16 cellular contexts compared by ENCODE assay signal in the genomic region with DNA sequence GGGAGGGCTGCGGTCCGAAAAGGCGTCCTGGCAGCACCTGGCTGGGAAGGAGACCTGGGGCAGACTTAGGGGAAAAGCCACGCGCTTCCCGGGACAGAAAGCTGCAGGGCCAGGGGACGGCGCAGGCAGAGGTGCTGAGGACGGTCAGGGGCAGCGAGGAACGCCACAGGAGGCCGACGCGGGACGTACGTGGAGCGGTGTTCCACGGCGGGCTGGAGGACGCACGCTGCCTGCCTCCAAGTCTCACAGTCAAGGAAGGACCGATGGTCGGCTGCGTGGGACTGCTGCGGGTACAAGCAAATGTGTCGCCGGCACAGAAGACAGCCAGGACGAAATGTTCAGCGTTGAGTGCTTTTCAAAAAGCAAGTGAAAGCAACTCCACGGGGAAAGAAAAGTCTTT.
A peak's percentile ranks its signal among the peaks of the same experiment; 100 is the strongest.
DNase-seq lines count a peak whose midpoint lies in the region; ATAC-seq and TF ChIP-seq lines count a peak whose summit lies in the region.
"Had no signal": no experiment of that assay in that cellular context is flagged by ENCODE, and none has a peak within 500 bp of the region (broad histone marks: within the 10 kb centered on the region; RNA-seq: fewer than 3 reads in every experiment).

No MANE protein-coding gene starts in this region.

- H2AFZ ChIP-seq in mesenchymal stem cell (ENCODE audit: low read depth, low read length): no peak overlapping the region

- no peak overlapping the region for H3K9ac ChIP-seq in mesenchymal stem cell (ENCODE audit: low read length)

- peak; percentile 16 to 41 (median 41) for DNase-seq in right cardiac atrium
- no peak for DNase-seq in left cardiac atrium
- no peak for DNase-seq in WTC11 (ENCODE audit: low spot score)
- no peak for DNase-seq in mesenchymal stem cell
- no peak for DNase-seq in NAMALWA (ENCODE audit: low spot score)
- DNase-seq: Caco-2; CD8-positive, alpha-beta memory T cell; DND-41; GDM1; HCEC 1CT; HFFc6; IMR-90 had no signal

- H2BK15ac ChIP-seq in mesenchymal stem cell (ENCODE audit: low read depth, poor library complexity, severe bottlenecking): no peak overlapping the region

- H4K91ac ChIP-seq in mesenchymal stem cell (ENCODE audit: low read length): peak overlapping the region; percentile 70

- no peak for ATAC-seq in right cardiac atrium
- ATAC-seq in left cardiac atrium: no peak
- no peak for ATAC-seq in WTC11
- ATAC-seq in stimulated activated memory B cell treated with anti-CD40 and anti-IgM and Interleukin-4, amounts not matched to agents 10 μg/mL and 1 μg/mL and 100 μg/mL, for 72 hours: no peak
- no peak for ATAC-seq in SK-N-SH treated with all-trans-retinoic acid at 6 μM for 48 hours

- no peaks in the 10 kb centered on the region for H3K9me3 ChIP-seq in right cardiac atrium (ENCODE audit: control insufficient read depth, low read length)
- H3K9me3 ChIP-seq in mesenchymal stem cell (ENCODE audit: control insufficient read depth, low read length): no peaks in the 10 kb centered on the region
- H3K9me3 ChIP-seq: Caco-2 had no signal

- no peak overlapping the region for H3K23ac ChIP-seq in mesenchymal stem cell (ENCODE audit: low read length in 2 of 2)

- H3K4me3 ChIP-seq in right cardiac atrium (ENCODE audit: low read length) (no peak overlapping the region), mesenchymal stem cell (ENCODE audit: insufficient read depth in 1 of 2, low read depth in 1 of 2, low read length in 2 of 2) (no peak overlapping the region)

- H3K4me1 Mint-ChIP-seq in WTC11: no peaks in the 10 kb centered on the region
- peaks cover 22% of the 10 kb centered on the region for H3K4me1 Mint-ChIP-seq in stimulated activated memory B cell treated with anti-CD40 and anti-IgM and Interleukin-4, amounts not matched to agents 10 μg/mL and 1 μg/mL and 100 μg/mL, for 72 hours

- H3K27me3 ChIP-seq in right cardiac atrium (ENCODE audit: control insufficient read depth, insufficient read depth) (no peaks in the 10 kb centered on the region), mesenchymal stem cell (ENCODE audit: control insufficient read depth in 1 of 2, insufficient read depth in 1 of 2, low read length in 2 of 2) (no peaks in the 10 kb centered on the region)

- no peak overlapping the region for H2BK12ac ChIP-seq in mesenchymal stem cell (ENCODE audit: low read length in 2 of 2)

- 0 out of 2 replicates have a peak overlapping the region, but pooled peaks have one; percentile 41 for H3K27ac Mint-ChIP-seq in WTC11
- peak overlapping the region; percentile 32 for H3K27ac Mint-ChIP-seq in stimulated activated memory B cell treated with anti-CD40 and anti-IgM and Interleukin-4, amounts not matched to agents 10 μg/mL and 1 μg/mL and 100 μg/mL, for 72 hours
- H3K27ac Mint-ChIP-seq: B cell, HFFc6 had no signal

- H3K27ac ChIP-seq in right cardiac atrium (ENCODE audit: low read length) (no peak overlapping the region), mesenchymal stem cell (ENCODE audit: low read length, poor library complexity, severe bottlenecking) (no peak overlapping the region)
- H3K27ac ChIP-seq: C4-2B had no signal

- H2BK120ac ChIP-seq in mesenchymal stem cell (ENCODE audit: low read depth, low read length): no peak overlapping the region

- H3K4me1 ChIP-seq in right cardiac atrium (ENCODE audit: control insufficient read depth, insufficient read depth, low read length) (no peaks in the 10 kb centered on the region), mesenchymal stem cell (ENCODE audit: control insufficient read depth, insufficient read depth, low read depth, low read length) (no peaks in the 10 kb centered on the region)
- H3K4me1 ChIP-seq: Caco-2 had no signal

- H3K4me3 Mint-ChIP-seq in WTC11: no peak overlapping the region
- no peak overlapping the region for H3K4me3 Mint-ChIP-seq in stimulated activated memory B cell treated with anti-CD40 and anti-IgM and Interleukin-4, amounts not matched to agents 10 μg/mL and 1 μg/mL and 100 μg/mL, for 72 hours
- H3K4me3 Mint-ChIP-seq: B cell; CD8-positive, alpha-beta memory T cell; HFFc6 had no signal

- H3K79me1 ChIP-seq in mesenchymal stem cell (replicated peaks; ENCODE audit: low read length, poor library complexity, severe bottlenecking): no peaks in the 10 kb centered on the region

- H4K8ac ChIP-seq in mesenchymal stem cell (ENCODE audit: low read length): no peak overlapping the region

- 97% methylated on average over 30 of the region's 30 CpGs for WGBS in right cardiac atrium
- WGBS in mesenchymal stem cell: 97% methylated on average over 30 of the region's 30 CpGs

- H3K9me3 Mint-ChIP-seq in WTC11: no peaks in the 10 kb centered on the region
- no peaks in the 10 kb centered on the region for H3K9me3 Mint-ChIP-seq in stimulated activated memory B cell treated with anti-CD40 and anti-IgM and Interleukin-4, amounts not matched to agents 10 μg/mL and 1 μg/mL and 100 μg/mL, for 72 hours
- H3K9me3 Mint-ChIP-seq: CD8-positive, alpha-beta memory T cell; HFFc6 had no signal

- H3K4me2 ChIP-seq in mesenchymal stem cell (ENCODE audit: low read length, poor library complexity, severe bottlenecking): no peak overlapping the region

- CTCF ChIA-PET in WTC11 (lab: Charles Lee): no interaction called here

- no peak overlapping the region for H2AK5ac ChIP-seq in mesenchymal stem cell (ENCODE audit: low read length, severe bottlenecking)

- intact Hi-C loops in right cardiac atrium (cut with DNase I) (no loop called here), left cardiac atrium (cut with DNase I) (no loop called here)

- no peak overlapping the region for H3K14ac ChIP-seq in mesenchymal stem cell (ENCODE audit: low read length in 2 of 2)

- H3K36me3 ChIP-seq in mesenchymal stem cell (ENCODE audit: control insufficient read depth in 1 of 2, insufficient read depth in 2 of 2, low read depth in 1 of 2, low read length in 2 of 2): peaks cover 0 to 40% of the 10 kb centered on the region in 2 experiments

- H3K18ac ChIP-seq in mesenchymal stem cell (ENCODE audit: low read depth in 1 of 2, low read length in 2 of 2): no peak overlapping the region

- POLR2A ChIA-PET in WTC11 (lab: Charles Lee): no interaction called here

- no peak overlapping the region for H3K4ac ChIP-seq in mesenchymal stem cell (ENCODE audit: low read depth in 1 of 2, low read length in 2 of 2)

- no peak for TF ChIP-seq CTCF in WTC11 (IDR thresholded peaks at IDR 0.05)

- H3K36me3 Mint-ChIP-seq in WTC11: no peaks in the 10 kb centered on the region
- H3K36me3 Mint-ChIP-seq in stimulated activated memory B cell treated with anti-CD40 and anti-IgM and Interleukin-4, amounts not matched to agents 10 μg/mL and 1 μg/mL and 100 μg/mL, for 72 hours: peaks cover 25% of the 10 kb centered on the region

- H2BK5ac ChIP-seq in mesenchymal stem cell (ENCODE audit: low read depth, low read length, poor library complexity, severe bottlenecking): no peak overlapping the region

- H3K27me3 Mint-ChIP-seq in WTC11 (ENCODE audit: low read depth): no peaks in the 10 kb centered on the region
- no peaks in the 10 kb centered on the region for H3K27me3 Mint-ChIP-seq in stimulated activated memory B cell treated with anti-CD40 and anti-IgM and Interleukin-4, amounts not matched to agents 10 μg/mL and 1 μg/mL and 100 μg/mL, for 72 hours
- H3K27me3 Mint-ChIP-seq: B cell; CD8-positive, alpha-beta memory T cell had no signal

TF ChIP-seq in WTC11, 78 proteins besides CTCF, POLR2A, EP300 and RAD21 (continues in another document):
- no peak for TF ChIP-seq CBFB (CRISPR knock-in tag; IDR thresholded peaks at IDR 0.05; ENCODE audit: low read depth)
- TF ChIP-seq, protein P1, sequence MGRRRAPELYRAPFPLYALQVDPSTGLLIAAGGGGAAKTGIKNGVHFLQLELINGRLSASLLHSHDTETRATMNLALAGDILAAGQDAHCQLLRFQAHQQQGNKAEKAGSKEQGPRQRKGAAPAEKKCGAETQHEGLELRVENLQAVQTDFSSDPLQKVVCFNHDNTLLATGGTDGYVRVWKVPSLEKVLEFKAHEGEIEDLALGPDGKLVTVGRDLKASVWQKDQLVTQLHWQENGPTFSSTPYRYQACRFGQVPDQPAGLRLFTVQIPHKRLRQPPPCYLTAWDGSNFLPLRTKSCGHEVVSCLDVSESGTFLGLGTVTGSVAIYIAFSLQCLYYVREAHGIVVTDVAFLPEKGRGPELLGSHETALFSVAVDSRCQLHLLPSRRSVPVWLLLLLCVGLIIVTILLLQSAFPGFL (CRISPR knock-in tag; IDR thresholded peaks at IDR 0.05; ENCODE audit: borderline replicate concordance): no peak
- no peak for TF ChIP-seq JAZF1 (CRISPR knock-in tag; IDR thresholded peaks at IDR 0.05)

TF ChIP-seq in SK-N-SH treated with all-trans-retinoic acid at 6 μM for 48 hours, 23 proteins besides CTCF, POLR2A, EP300 and RAD21 (continues in another document):
- TF ChIP-seq ZNF8 (CRISPR knock-in tag; IDR thresholded peaks at IDR 0.05) (no peak), ZNF70 (CRISPR knock-in tag; IDR thresholded peaks at IDR 0.05) (no peak), ISL1 (CRISPR knock-in tag; IDR thresholded peaks at IDR 0.05) (no peak), TCF4 (CRISPR knock-in tag; IDR thresholded peaks at IDR 0.05; ENCODE audit: borderline replicate concordance) (no peak), BACH2 (CRISPR knock-in tag; IDR thresholded peaks at IDR 0.05; ENCODE audit: borderline replicate concordance) (no peak), ZC3H10 (CRISPR knock-in tag; IDR thresholded peaks at IDR 0.05) (no peak), CSDC2 (CRISPR knock-in tag; IDR thresholded peaks at IDR 0.05) (no peak)
- TF ChIP-seq, protein P2, sequence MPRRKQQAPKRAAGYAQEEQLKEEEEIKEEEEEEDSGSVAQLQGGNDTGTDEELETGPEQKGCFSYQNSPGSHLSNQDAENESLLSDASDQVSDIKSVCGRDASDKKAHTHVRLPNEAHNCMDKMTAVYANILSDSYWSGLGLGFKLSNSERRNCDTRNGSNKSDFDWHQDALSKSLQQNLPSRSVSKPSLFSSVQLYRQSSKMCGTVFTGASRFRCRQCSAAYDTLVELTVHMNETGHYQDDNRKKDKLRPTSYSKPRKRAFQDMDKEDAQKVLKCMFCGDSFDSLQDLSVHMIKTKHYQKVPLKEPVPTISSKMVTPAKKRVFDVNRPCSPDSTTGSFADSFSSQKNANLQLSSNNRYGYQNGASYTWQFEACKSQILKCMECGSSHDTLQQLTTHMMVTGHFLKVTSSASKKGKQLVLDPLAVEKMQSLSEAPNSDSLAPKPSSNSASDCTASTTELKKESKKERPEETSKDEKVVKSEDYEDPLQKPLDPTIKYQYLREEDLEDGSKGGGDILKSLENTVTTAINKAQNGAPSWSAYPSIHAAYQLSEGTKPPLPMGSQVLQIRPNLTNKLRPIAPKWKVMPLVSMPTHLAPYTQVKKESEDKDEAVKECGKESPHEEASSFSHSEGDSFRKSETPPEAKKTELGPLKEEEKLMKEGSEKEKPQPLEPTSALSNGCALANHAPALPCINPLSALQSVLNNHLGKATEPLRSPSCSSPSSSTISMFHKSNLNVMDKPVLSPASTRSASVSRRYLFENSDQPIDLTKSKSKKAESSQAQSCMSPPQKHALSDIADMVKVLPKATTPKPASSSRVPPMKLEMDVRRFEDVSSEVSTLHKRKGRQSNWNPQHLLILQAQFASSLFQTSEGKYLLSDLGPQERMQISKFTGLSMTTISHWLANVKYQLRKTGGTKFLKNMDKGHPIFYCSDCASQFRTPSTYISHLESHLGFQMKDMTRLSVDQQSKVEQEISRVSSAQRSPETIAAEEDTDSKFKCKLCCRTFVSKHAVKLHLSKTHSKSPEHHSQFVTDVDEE (CRISPR knock-in tag; IDR thresholded peaks at IDR 0.05): no peak

Comparison
In these comparisons a context has a peak if more than half of its experiments do, and no peak if none do; other contexts are left out.
1. DNase-seq: peak in right cardiac atrium (3 of 3); none in left cardiac atrium (single experiment), WTC11 (single experiment), mesenchymal stem cell (single experiment) and NAMALWA (single experiment).